ENCODE assay signal across 2 cellular contexts in genomic region chr17:50683434-50684287, GRCh38.
TF ChIP-seq lines count a peak whose summit lies in the region.

No MANE protein-coding gene starts in this region.

TF ChIP-seq in A549, 52 proteins besides CTCF, POLR2A, EP300 and RAD21:
- no peak for TF ChIP-seq NFE2L2 (conservative IDR thresholded peaks at IDR 0.05; ENCODE audit: low read length)
- TF ChIP-seq RARB (CRISPR knock-in tag; IDR thresholded peaks at IDR 0.05): no peak

TF ChIP-seq in HCT116, 20 proteins besides CTCF, POLR2A, EP300 and RAD21:
- TF ChIP-seq ATF3 (IDR thresholded peaks at IDR 0.05): no peak
- TF ChIP-seq CEBPB (IDR thresholded peaks at IDR 0.05; ENCODE audit: low read depth): no peak
- TF ChIP-seq SIN3A (IDR thresholded peaks at IDR 0.05; ENCODE audit: low read depth): no peak
- no peak for TF ChIP-seq ZNF274 (IDR thresholded peaks at IDR 0.05; ENCODE audit: low read depth, low read length)
- TF ChIP-seq EZH2 (IDR thresholded peaks at IDR 0.05): no peak
- no peak for TF ChIP-seq SRF (IDR thresholded peaks at IDR 0.05; ENCODE audit: low read depth)
- no peak for TF ChIP-seq POLR2AphosphoS5 (IDR thresholded peaks at IDR 0.05; ENCODE audit: low read depth, low read length)
